11 cellular contexts compared by ENCODE assay signal in genomic region chr2:12948963-12949353, GRCh38.
A peak's percentile ranks its signal among the peaks of the same experiment; 100 is the strongest.
DNase-seq lines count a peak whose midpoint lies in the region; ATAC-seq, FAIRE-seq and TF ChIP-seq lines count a peak whose summit lies in the region.
"Had no signal": no experiment of that assay in that cellular context is flagged by ENCODE, and none has a peak within 500 bp of the region (broad histone marks: within the 10 kb centered on the region; RNA-seq: fewer than 3 reads in every experiment).

No MANE protein-coding gene starts in this region.

- peaks cover 14% of the 10 kb centered on the region for H3K27me3 ChIP-seq in adrenal gland

- H3K4me3 Mint-ChIP-seq in central memory CD8-positive, alpha-beta T cell = no peak overlapping the region

- H3K4me1 ChIP-seq in adrenal gland (replicated peaks in 1 of 2) = no peaks in the 10 kb centered on the region

- TF ChIP-seq CTCF in GM10248 (IDR thresholded peaks at IDR 0.05; ENCODE audit: control extremely low read depth, extremely low read depth, low read depth, missing control alignments) (no peak), adrenal gland (IDR thresholded peaks at IDR 0.05) (no peak)

- TF ChIP-seq POLR2A in adrenal gland (IDR thresholded peaks at IDR 0.05) (no peak), GM12892 (IDR thresholded peaks at IDR 0.05; ENCODE audit: low read depth, low read length) (no peak)

- no peak overlapping the region for H3K27ac ChIP-seq in adrenal gland

- no peak for FAIRE-seq in GM12892 (lab: Jason Lieb, UNC)

- CTCF ChIA-PET in GM10248 (lab: Yijun Ruan, JAX) = interaction anchor here (1.4 to 1.8 kb wide), 2 partner anchors 8 to 17 kb away, joined by 7 to 8 read pairs; no protein-coding TSS in a partner anchor

- H3K9me3 ChIP-seq in adrenal gland (replicated peaks in 1 of 3) = no peaks in the 10 kb centered on the region

- WGBS in adrenal gland, 4 donors = 88 to 96% (median 91%) methylated on average over 2 of the region's 2 CpGs

- H3K27me3 Mint-ChIP-seq in central memory CD8-positive, alpha-beta T cell = no peaks in the 10 kb centered on the region
- H3K27me3 Mint-ChIP-seq: progenitor cell of endocrine pancreas had no signal

- intact Hi-C loops in adrenal gland (cut with DNase I) = no loop called here

- POLR2A ChIA-PET in GM10248 (lab: Yijun Ruan, JAX) = no interaction called here

- no peak overlapping the region for H3K4me3 ChIP-seq in adrenal gland

- peak overlapping the region; percentile 64 for H3K27ac Mint-ChIP-seq in central memory CD8-positive, alpha-beta T cell (ENCODE audit: low read depth)
- H3K27ac Mint-ChIP-seq: progenitor cell of endocrine pancreas had no signal

- H3K36me3 ChIP-seq in adrenal gland (replicated peaks in 1 of 2) = no peaks in the 10 kb centered on the region

- no peaks in the 10 kb centered on the region for H3K36me3 Mint-ChIP-seq in central memory CD8-positive, alpha-beta T cell (ENCODE audit: insufficient read depth)

- DNase-seq in central memory CD8-positive, alpha-beta T cell (ENCODE audit: low spot score in 2 of 2) = no peak
- DNase-seq in GM10248 (ENCODE audit: extremely low spot score) (no peak), adrenal gland (no peak), GM12892 (ENCODE audit: insufficient read length) (no peak)
- DNase-seq: activated CD8-positive, alpha-beta memory T cell treated with anti-CD3 and anti-CD28 coated beads for 24 hours had no signal

- ATAC-seq in GM18517 (IDR thresholded peaks at IDR 0.05; ENCODE audit: unreplicated experiment) = peak; percentile 55
- ATAC-seq in GM21367 (IDR thresholded peaks at IDR 0.05; ENCODE audit: unreplicated experiment) = peak; percentile 83
- peak; percentile 61 for ATAC-seq in HG03196 (IDR thresholded peaks at IDR 0.05; ENCODE audit: unreplicated experiment)
- ATAC-seq in central memory CD8-positive, alpha-beta T cell (replicated peaks; ENCODE audit: extremely low read depth, poor library complexity, severe bottlenecking) = peak; percentile 43
- ATAC-seq: left lobe of liver, Right ventricle myocardium inferior had no signal

- no peaks in the 10 kb centered on the region for H3K9me3 Mint-ChIP-seq in central memory CD8-positive, alpha-beta T cell

- peaks cover 20% of the 10 kb centered on the region for H3K4me1 Mint-ChIP-seq in central memory CD8-positive, alpha-beta T cell
